Comparison of ENCODE assay signal across 1 cellular context in the genomic region with DNA sequence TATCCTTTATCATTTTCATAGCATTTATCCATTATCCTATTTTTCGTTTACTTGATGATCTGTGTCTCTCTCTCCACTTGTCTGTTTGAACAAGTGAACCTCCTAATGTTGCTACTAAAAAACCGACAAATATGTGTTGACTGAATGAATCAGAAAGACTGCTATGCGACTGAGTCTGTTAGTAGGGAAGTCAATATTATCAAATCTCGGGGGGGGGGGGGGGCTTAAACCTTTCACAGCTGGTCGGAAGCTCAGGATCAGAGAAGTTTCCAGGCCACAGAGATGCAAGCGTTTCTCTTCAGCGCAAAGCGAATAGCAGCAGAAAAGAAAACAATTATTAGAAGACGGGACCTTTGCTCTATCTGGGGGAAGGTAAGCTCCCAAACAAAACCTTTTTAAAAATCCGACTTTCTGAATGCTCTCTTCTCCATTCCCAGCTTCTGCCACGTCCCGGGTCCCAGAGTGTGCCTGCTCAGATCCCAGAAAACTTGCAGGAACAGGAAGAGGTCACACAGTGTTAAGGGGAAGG.
TF ChIP-seq lines count a peak whose summit lies in the region.

No MANE protein-coding gene starts in this region.

TF ChIP-seq in HCT116, 20 proteins besides CTCF, POLR2A, EP300 and RAD21 (continued from another document):
- TF ChIP-seq, protein P1, sequence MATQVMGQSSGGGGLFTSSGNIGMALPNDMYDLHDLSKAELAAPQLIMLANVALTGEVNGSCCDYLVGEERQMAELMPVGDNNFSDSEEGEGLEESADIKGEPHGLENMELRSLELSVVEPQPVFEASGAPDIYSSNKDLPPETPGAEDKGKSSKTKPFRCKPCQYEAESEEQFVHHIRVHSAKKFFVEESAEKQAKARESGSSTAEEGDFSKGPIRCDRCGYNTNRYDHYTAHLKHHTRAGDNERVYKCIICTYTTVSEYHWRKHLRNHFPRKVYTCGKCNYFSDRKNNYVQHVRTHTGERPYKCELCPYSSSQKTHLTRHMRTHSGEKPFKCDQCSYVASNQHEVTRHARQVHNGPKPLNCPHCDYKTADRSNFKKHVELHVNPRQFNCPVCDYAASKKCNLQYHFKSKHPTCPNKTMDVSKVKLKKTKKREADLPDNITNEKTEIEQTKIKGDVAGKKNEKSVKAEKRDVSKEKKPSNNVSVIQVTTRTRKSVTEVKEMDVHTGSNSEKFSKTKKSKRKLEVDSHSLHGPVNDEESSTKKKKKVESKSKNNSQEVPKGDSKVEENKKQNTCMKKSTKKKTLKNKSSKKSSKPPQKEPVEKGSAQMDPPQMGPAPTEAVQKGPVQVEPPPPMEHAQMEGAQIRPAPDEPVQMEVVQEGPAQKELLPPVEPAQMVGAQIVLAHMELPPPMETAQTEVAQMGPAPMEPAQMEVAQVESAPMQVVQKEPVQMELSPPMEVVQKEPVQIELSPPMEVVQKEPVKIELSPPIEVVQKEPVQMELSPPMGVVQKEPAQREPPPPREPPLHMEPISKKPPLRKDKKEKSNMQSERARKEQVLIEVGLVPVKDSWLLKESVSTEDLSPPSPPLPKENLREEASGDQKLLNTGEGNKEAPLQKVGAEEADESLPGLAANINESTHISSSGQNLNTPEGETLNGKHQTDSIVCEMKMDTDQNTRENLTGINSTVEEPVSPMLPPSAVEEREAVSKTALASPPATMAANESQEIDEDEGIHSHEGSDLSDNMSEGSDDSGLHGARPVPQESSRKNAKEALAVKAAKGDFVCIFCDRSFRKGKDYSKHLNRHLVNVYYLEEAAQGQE (IDR thresholded peaks at IDR 0.05; ENCODE audit: low read depth) = no peak
- TF ChIP-seq EZH2phosphoT487 (IDR thresholded peaks at IDR 0.05; ENCODE audit: borderline replicate concordance) = no peak
- no peak for TF ChIP-seq CEBPB (IDR thresholded peaks at IDR 0.05; ENCODE audit: low read depth)
